In the genomic region with DNA sequence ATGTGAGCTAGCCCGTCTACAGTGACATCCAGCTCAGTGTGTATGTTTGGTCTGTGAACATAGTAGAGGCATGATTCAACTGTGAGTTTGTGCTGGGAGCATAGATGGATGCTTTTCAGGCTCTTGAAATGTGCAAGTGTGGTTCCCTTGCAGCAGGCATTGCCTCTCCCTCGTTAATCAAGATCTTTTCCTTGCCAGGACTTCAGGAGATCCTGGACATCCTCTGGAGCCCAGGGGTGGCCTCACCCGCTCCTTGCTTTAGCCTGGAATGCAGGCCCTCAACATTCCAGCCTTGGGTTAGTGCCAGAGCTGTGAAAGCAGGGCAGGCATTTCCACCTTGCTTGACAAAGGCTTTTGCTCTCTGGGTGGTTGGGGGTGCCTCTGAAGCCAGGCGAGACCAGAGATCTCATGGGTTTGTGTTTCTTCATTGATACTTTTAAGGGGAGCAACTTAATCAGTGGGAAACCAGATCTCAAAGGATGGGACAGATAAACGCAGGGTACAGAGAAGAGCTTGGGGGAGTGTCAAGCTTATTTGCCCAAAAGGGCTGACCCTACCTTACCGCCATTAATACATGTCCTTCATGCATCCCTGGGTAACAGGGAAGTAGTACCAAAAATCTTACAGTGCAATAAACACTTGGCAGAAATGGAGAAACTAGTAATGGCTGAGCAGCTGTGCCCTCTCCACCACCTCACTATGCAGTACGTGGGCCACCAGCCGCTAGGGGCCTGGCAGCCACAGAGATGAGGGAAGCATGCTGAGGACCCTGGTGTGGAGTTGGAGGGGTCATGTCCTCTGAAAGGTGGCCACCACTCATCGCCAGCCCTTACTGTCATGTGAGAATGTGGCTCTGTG, we compare ENCODE assay signal across 1 cellular context.
TF ChIP-seq lines count a peak whose summit lies in the region.

No MANE protein-coding gene starts in this region.

TF ChIP-seq in HepG2, 621 proteins besides CTCF, POLR2A, EP300 and RAD21 (continued from another document):
- TF ChIP-seq, protein P1, sequence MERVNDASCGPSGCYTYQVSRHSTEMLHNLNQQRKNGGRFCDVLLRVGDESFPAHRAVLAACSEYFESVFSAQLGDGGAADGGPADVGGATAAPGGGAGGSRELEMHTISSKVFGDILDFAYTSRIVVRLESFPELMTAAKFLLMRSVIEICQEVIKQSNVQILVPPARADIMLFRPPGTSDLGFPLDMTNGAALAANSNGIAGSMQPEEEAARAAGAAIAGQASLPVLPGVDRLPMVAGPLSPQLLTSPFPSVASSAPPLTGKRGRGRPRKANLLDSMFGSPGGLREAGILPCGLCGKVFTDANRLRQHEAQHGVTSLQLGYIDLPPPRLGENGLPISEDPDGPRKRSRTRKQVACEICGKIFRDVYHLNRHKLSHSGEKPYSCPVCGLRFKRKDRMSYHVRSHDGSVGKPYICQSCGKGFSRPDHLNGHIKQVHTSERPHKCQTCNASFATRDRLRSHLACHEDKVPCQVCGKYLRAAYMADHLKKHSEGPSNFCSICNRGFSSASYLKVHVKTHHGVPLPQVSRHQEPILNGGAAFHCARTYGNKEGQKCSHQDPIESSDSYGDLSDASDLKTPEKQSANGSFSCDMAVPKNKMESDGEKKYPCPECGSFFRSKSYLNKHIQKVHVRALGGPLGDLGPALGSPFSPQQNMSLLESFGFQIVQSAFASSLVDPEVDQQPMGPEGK (CRISPR knock-in tag; IDR thresholded peaks at IDR 0.05), result no peak
- TF ChIP-seq, protein P2, sequence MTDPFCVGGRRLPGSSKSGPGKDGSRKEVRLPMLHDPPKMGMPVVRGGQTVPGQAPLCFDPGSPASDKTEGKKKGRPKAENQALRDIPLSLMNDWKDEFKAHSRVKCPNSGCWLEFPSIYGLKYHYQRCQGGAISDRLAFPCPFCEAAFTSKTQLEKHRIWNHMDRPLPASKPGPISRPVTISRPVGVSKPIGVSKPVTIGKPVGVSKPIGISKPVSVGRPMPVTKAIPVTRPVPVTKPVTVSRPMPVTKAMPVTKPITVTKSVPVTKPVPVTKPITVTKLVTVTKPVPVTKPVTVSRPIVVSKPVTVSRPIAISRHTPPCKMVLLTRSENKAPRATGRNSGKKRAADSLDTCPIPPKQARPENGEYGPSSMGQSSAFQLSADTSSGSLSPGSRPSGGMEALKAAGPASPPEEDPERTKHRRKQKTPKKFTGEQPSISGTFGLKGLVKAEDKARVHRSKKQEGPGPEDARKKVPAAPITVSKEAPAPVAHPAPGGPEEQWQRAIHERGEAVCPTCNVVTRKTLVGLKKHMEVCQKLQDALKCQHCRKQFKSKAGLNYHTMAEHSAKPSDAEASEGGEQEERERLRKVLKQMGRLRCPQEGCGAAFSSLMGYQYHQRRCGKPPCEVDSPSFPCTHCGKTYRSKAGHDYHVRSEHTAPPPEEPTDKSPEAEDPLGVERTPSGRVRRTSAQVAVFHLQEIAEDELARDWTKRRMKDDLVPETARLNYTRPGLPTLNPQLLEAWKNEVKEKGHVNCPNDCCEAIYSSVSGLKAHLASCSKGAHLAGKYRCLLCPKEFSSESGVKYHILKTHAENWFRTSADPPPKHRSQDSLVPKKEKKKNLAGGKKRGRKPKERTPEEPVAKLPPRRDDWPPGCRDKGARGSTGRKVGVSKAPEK (CRISPR knock-in tag; IDR thresholded peaks at IDR 0.05; ENCODE audit: borderline replicate concordance), result no peak
- TF ChIP-seq POGZ (CRISPR knock-in tag; IDR thresholded peaks at IDR 0.05), result no peak
- TF ChIP-seq IKZF1 (IDR thresholded peaks at IDR 0.05), result no peak
- TF ChIP-seq ZNF605 (CRISPR knock-in tag; IDR thresholded peaks at IDR 0.05), result no peak
